ENCODE assay signal across 18 cellular contexts in the genomic region with DNA sequence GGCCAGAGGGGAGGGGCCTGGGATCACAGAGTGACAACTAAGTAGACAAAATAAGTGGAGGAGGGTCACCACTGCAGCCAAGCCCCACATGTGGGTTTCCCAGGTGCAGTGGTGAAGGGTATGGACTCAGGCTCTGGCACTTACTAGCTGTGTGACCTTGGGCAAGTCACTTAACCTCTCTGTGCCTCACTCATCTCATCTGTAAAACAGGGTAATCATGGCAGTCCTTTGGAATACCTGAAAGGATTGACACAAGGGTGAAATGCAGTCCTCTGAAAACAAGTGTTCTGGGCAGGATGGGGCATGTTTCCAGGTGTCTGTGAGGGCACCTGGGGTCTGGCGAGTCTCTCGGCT. TPM values are rescaled to one million over a fixed set of nuclear protein-coding genes. Genes with fewer than 3 reads are reported as not detected.
DNase-seq lines count a peak whose midpoint lies in the region; ATAC-seq and TF ChIP-seq lines count a peak whose summit lies in the region.
"Had no signal": no experiment of that assay in that cellular context is flagged by ENCODE, and none has a peak within 500 bp of the region (broad histone marks: within the 10 kb centered on the region; RNA-seq: fewer than 3 reads in every experiment).

No MANE protein-coding gene starts in this region.

- no peak for ATAC-seq in activated T-helper 17 cell treated with anti-CD3 and anti-CD28 coated beads, Interleukin-2, amount 50 U/mL, for 72 hours (replicated peaks)
- ATAC-seq in GM18907 (IDR thresholded peaks at IDR 0.05; ENCODE audit: unreplicated experiment) (no peak), HG02588 (IDR thresholded peaks at IDR 0.05; ENCODE audit: unreplicated experiment) (no peak)
- ATAC-seq: activated CD4-positive, alpha-beta T cell treated with anti-CD3 and anti-CD28 coated beads for 36 hours; esophagus mucosa; SK-N-SH treated with all-trans-retinoic acid at 6 μM for 48 hours; stimulated activated naive CD8-positive, alpha-beta T cell treated with anti-CD3 and anti-CD28 coated beads, Interleukin-15, Interleukin-2, amounts not matched to agents 100 U/mL and 50 U/mL, for 24 hours had no signal

- no peak for TF ChIP-seq CTCF in mesothelial cell of epicardium (IDR thresholded peaks at IDR 0.05; ENCODE audit: unreplicated experiment)
- no peak for TF ChIP-seq CTCF in spleen (IDR thresholded peaks at IDR 0.05 in 8 of 11, conservative IDR thresholded peaks at IDR 0.05 in 3 of 11)

- H3K4me1 ChIP-seq in BLaER1, result peaks cover 26% of the 10 kb centered on the region
- H3K4me1 ChIP-seq in spleen, result peaks cover 0 to 36% (median 16%) of the 10 kb centered on the region in 6 donors

- no peak overlapping the region for H3K4me3 Mint-ChIP-seq in activated T-helper 17 cell treated with anti-CD3 and anti-CD28 coated beads, Interleukin-2, amount 50 U/mL, for 72 hours
- no peak overlapping the region for H3K4me3 Mint-ChIP-seq in mesothelial cell of epicardium
- H3K4me3 Mint-ChIP-seq: activated CD4-positive, alpha-beta T cell treated with anti-CD3 and anti-CD28 coated beads for 36 hours had no signal

- H3K36me3 ChIP-seq in BLaER1 (no peaks in the 10 kb centered on the region), spleen (no peaks in the 10 kb centered on the region)

- H3K9me3 Mint-ChIP-seq in activated T-helper 17 cell treated with anti-CD3 and anti-CD28 coated beads, Interleukin-2, amount 50 U/mL, for 72 hours, result no peaks in the 10 kb centered on the region
- H3K9me3 Mint-ChIP-seq in mesothelial cell of epicardium, result no peaks in the 10 kb centered on the region
- H3K9me3 Mint-ChIP-seq: HFFc6 had no signal

- no peak overlapping the region for H3K9ac ChIP-seq in BLaER1

- peak overlapping the region; percentile 80 for H3K27ac Mint-ChIP-seq in activated T-helper 17 cell treated with anti-CD3 and anti-CD28 coated beads, Interleukin-2, amount 50 U/mL, for 72 hours
- peak overlapping the region; percentile 91 for H3K27ac Mint-ChIP-seq in mesothelial cell of epicardium

- H3K27me3 ChIP-seq in BLaER1 (no peaks in the 10 kb centered on the region), spleen (replicated peaks in 1 of 7) (no peaks in the 10 kb centered on the region)

- H3K9me3 ChIP-seq in BLaER1, result no peaks in the 10 kb centered on the region
- H3K9me3 ChIP-seq in spleen, result no peaks in the 10 kb centered on the region

- intact Hi-C loops in spleen (cut with DNase I; ENCODE audit: low total_unique reads), result no loop called here

- no peak for TF ChIP-seq POLR2A in spleen (IDR thresholded peaks at IDR 0.05)

- H3K4me3 ChIP-seq in BLaER1 (no peak overlapping the region), spleen (no peak overlapping the region)

- H4K20me1 ChIP-seq in BLaER1, result no peaks in the 10 kb centered on the region

- WGBS in spleen, 5 donors, result 87 to 95% (median 88%) methylated on average over 2 of the region's 2 CpGs

- H3K4me1 Mint-ChIP-seq in activated T-helper 17 cell treated with anti-CD3 and anti-CD28 coated beads, Interleukin-2, amount 50 U/mL, for 72 hours, result peaks cover 16% of the 10 kb centered on the region
- peaks cover 44% of the 10 kb centered on the region for H3K4me1 Mint-ChIP-seq in mesothelial cell of epicardium

- no peaks in the 10 kb centered on the region for H3K36me3 Mint-ChIP-seq in activated T-helper 17 cell treated with anti-CD3 and anti-CD28 coated beads, Interleukin-2, amount 50 U/mL, for 72 hours (ENCODE audit: low read depth)
- no peaks in the 10 kb centered on the region for H3K36me3 Mint-ChIP-seq in mesothelial cell of epicardium

- DNase-seq in mesothelial cell of epicardium (ENCODE audit: low spot score in 2 of 2, unreplicated experiment in 2 of 2) (no peak), spleen (no peak), NCI-H2081 (lab: John Stamatoyannopoulos, UW) (no peak), NCI-H146 treated with DMSO at 0.1 percent for 48 hours (lab: John Stamatoyannopoulos, UW; ENCODE audit: unreplicated experiment) (no peak)
- DNase-seq: activated CD4-positive, alpha-beta T cell treated with anti-CD3 and anti-CD28 coated beads for 36 hours; activated gamma-delta T cell; central memory CD4-positive, alpha-beta T cell; KBM-7; MV-4-11; NCI-H187; stimulated activated naive CD8-positive, alpha-beta T cell treated with anti-CD3 and anti-CD28 coated beads, Interleukin-15, Interleukin-2, amounts not matched to agents 100 U/mL and 50 U/mL, for 24 hours had no signal

- peak overlapping the region; percentile 52 for H3K4me2 ChIP-seq in BLaER1

- H3K27me3 Mint-ChIP-seq in activated T-helper 17 cell treated with anti-CD3 and anti-CD28 coated beads, Interleukin-2, amount 50 U/mL, for 72 hours, result no peaks in the 10 kb centered on the region
- H3K27me3 Mint-ChIP-seq in mesothelial cell of epicardium (ENCODE audit: low read depth), result no peaks in the 10 kb centered on the region
- H3K27me3 Mint-ChIP-seq: activated CD4-positive, alpha-beta T cell treated with anti-CD3 and anti-CD28 coated beads for 36 hours had no signal

- H3K27ac ChIP-seq in BLaER1 (no peak overlapping the region), spleen (peak overlapping the region in 5 of 8 donors; percentile 33 to 68 (median 62))

RNA-seq across cellular contexts. Expression of gene NKD1, which starts 55.8 kb away (rescaled TPM):
- 1 to 10 TPM in 1 of 2 donors, under 1 TPM in 1; 0.66 to 1.3 TPM for total RNA-seq in activated T-helper 17 cell treated with anti-CD3 and anti-CD28 coated beads, Interleukin-2, amount 50 U/mL, for 72 hours
- total RNA-seq in mesothelial cell of epicardium (60.1 to 63.0 TPM (median 61.5 TPM) in 3 replicates), spleen (10 to 100 TPM in 1 of 7 donors, 1 to 10 TPM in 6; 1.7 to 15.2 (median 7.0) TPM)
- under 1 TPM; 0.11 to 0.74 (median 0.38) TPM for polyA plus RNA-seq in spleen
- total RNA-seq: HFFc6 had no signal
